ENCODE assay signal across 12 cellular contexts in the genomic region with DNA sequence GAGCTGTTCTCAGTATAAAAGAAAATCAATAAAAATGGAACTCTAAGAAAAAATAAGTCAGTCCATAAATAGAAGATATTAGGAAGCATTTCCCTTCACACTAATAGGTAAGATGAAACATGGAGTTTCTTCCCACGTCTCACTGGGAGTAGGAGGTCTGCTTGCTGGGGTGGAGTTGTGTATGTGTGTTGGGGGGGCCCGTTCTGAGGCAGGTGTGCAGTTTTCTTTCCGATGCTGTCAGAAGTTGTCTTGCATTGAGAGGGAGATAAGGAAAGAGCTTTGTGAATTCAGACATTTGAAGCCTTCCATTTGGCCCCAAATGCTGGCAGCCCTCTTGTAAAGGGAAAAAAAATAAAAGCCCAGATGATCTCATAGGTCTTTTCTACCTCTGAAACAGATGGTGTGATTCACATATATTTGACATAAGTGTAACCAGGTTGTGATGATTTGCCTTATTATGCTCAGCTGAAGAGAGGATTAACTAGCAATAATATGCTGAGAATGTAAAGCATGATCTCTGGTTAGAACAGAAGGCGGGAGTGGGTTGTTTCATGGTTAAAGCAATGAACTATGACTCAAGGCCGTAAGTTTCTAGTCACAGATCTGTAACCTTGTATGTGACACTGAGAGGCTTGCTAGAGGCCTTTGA. TPM values are rescaled to one million over a fixed set of nuclear protein-coding genes. Genes with fewer than 3 reads are reported as not detected.
A peak's percentile ranks its signal among the peaks of the same experiment; 100 is the strongest.
DNase-seq lines count a peak whose midpoint lies in the region; ATAC-seq and TF ChIP-seq lines count a peak whose summit lies in the region.
"Had no signal": no experiment of that assay in that cellular context is flagged by ENCODE, and none has a peak within 500 bp of the region (broad histone marks: within the 10 kb centered on the region; RNA-seq: fewer than 3 reads in every experiment).

No MANE protein-coding gene starts in this region.

- peaks cover 99% of the 10 kb centered on the region for H3K4me1 Mint-ChIP-seq in activated T-cell treated with anti-CD3 and anti-CD28 coated beads, Interleukin-2, amount 50 U/mL, for 72 hours (ENCODE audit: low read depth)
- peaks cover 98% of the 10 kb centered on the region for H3K4me1 Mint-ChIP-seq in stimulated activated naive CD8-positive, alpha-beta T cell treated with anti-CD3 and anti-CD28 coated beads, Interleukin-15, Interleukin-2, amounts not matched to agents 100 ng/mL and 50 ng/mL, for 24 hours (ENCODE audit: low read depth)

- H3K36me3 ChIP-seq in WERI-Rb-1, result no peaks in the 10 kb centered on the region
- H3K36me3 ChIP-seq: prostate gland, stomach had no signal

- no peaks in the 10 kb centered on the region for H3K27me3 Mint-ChIP-seq in activated T-cell treated with anti-CD3 and anti-CD28 coated beads, Interleukin-2, amount 50 U/mL, for 72 hours (ENCODE audit: low read depth)
- H3K27me3 Mint-ChIP-seq in stimulated activated naive CD8-positive, alpha-beta T cell treated with anti-CD3 and anti-CD28 coated beads, Interleukin-15, Interleukin-2, amounts not matched to agents 100 ng/mL and 50 ng/mL, for 24 hours, result no peaks in the 10 kb centered on the region

- no peak overlapping the region for H3K27ac ChIP-seq in WERI-Rb-1
- peak overlapping the region in 2 of 59 donors; percentile 14 to 22 for H3K27ac ChIP-seq in dorsolateral prefrontal cortex
- H3K27ac ChIP-seq: BLaER1, prostate gland, stomach had no signal

- no peak overlapping the region for H3K4me3 ChIP-seq in choroid plexus epithelial cell (ENCODE audit: low read depth, low read length)
- no peak overlapping the region for H3K4me3 ChIP-seq in WERI-Rb-1 (ENCODE audit: low read depth, low read length)
- no peak overlapping the region for H3K4me3 ChIP-seq in dorsolateral prefrontal cortex
- H3K4me3 ChIP-seq: BLaER1, prostate gland, stomach had no signal

- peaks cover 33 to 51% of the 10 kb centered on the region in 2 donors for H3K36me3 Mint-ChIP-seq in activated T-cell treated with anti-CD3 and anti-CD28 coated beads, Interleukin-2, amount 50 U/mL, for 72 hours (ENCODE audit: insufficient read depth in 2 of 2)
- peaks cover 77% of the 10 kb centered on the region for H3K36me3 Mint-ChIP-seq in stimulated activated naive CD8-positive, alpha-beta T cell treated with anti-CD3 and anti-CD28 coated beads, Interleukin-15, Interleukin-2, amounts not matched to agents 100 ng/mL and 50 ng/mL, for 24 hours (ENCODE audit: low read depth)

- TF ChIP-seq CTCF in choroid plexus epithelial cell (conservative IDR thresholded peaks at IDR 0.05; ENCODE audit: low read depth, low read length) (no peak), WERI-Rb-1 (IDR thresholded peaks at IDR 0.05; ENCODE audit: low read depth, low read length) (no peak), dorsolateral prefrontal cortex (IDR thresholded peaks at IDR 0.05 in 54 of 56, conservative IDR thresholded peaks at IDR 0.05 in 2 of 56; ENCODE audit: low read depth in 1 of 56, partially characterized antibody in 56 of 56) (no peak)

- H3K27me3 ChIP-seq in WERI-Rb-1 (ENCODE audit: insufficient read depth, low read depth, severe bottlenecking) (peaks cover 33% of the 10 kb centered on the region), dorsolateral prefrontal cortex (peaks cover 0 to 3% (median 0%) of the 10 kb centered on the region in 45 donors)
- H3K27me3 ChIP-seq: BLaER1, stomach had no signal

- peak overlapping the region; percentile 97 to 99 for H3K4me3 Mint-ChIP-seq in activated T-cell treated with anti-CD3 and anti-CD28 coated beads, Interleukin-2, amount 50 U/mL, for 72 hours
- H3K4me3 Mint-ChIP-seq in stimulated activated naive CD8-positive, alpha-beta T cell treated with anti-CD3 and anti-CD28 coated beads, Interleukin-15, Interleukin-2, amounts not matched to agents 100 ng/mL and 50 ng/mL, for 24 hours, result peak overlapping the region; percentile 95

- peak; percentile 50 to 55 for DNase-seq in activated T-cell treated with anti-CD3 and anti-CD28 coated beads, Interleukin-2, amount 50 U/mL, for 72 hours
- DNase-seq in activated T-cell treated with anti-CD3 and anti-CD28 coated beads for 4 hours (no peak), NCI-H2171 treated with DMSO at 0.1 percent for 48 hours (lab: John Stamatoyannopoulos, UW) (peak; percentile 86), choroid plexus epithelial cell (ENCODE audit: low read depth) (peak; percentile 53), WERI-Rb-1 (no peak), NOMO-1 (lab: John Stamatoyannopoulos, UW; ENCODE audit: unreplicated experiment in 2 of 2) (no peak), dorsolateral prefrontal cortex (no peak)
- DNase-seq: NCI-H1930, stomach had no signal

- H3K27ac Mint-ChIP-seq in activated T-cell treated with anti-CD3 and anti-CD28 coated beads, Interleukin-2, amount 50 U/mL, for 72 hours, result peak overlapping the region; percentile 100
- H3K27ac Mint-ChIP-seq in stimulated activated naive CD8-positive, alpha-beta T cell treated with anti-CD3 and anti-CD28 coated beads, Interleukin-15, Interleukin-2, amounts not matched to agents 100 ng/mL and 50 ng/mL, for 24 hours, result peak overlapping the region; percentile 92

- H3K9me3 Mint-ChIP-seq in activated T-cell treated with anti-CD3 and anti-CD28 coated beads, Interleukin-2, amount 50 U/mL, for 72 hours, result no peaks in the 10 kb centered on the region
- no peaks in the 10 kb centered on the region for H3K9me3 Mint-ChIP-seq in stimulated activated naive CD8-positive, alpha-beta T cell treated with anti-CD3 and anti-CD28 coated beads, Interleukin-15, Interleukin-2, amounts not matched to agents 100 ng/mL and 50 ng/mL, for 24 hours

- peak; percentile 60 to 72 for ATAC-seq in activated T-cell treated with anti-CD3 and anti-CD28 coated beads, Interleukin-2, amount 50 U/mL, for 72 hours (replicated peaks in 1 of 2)

- no peaks in the 10 kb centered on the region for H3K9me3 ChIP-seq in WERI-Rb-1 (ENCODE audit: severe bottlenecking)
- H3K9me3 ChIP-seq: BLaER1, prostate gland, stomach had no signal

- intact Hi-C loops in dorsolateral prefrontal cortex (cut with DNase I), result no loop called here

RNA-seq across cellular contexts. Expression of gene RASGRP1, which starts 8.8 kb away (rescaled TPM):
- total RNA-seq in activated T-cell treated with anti-CD3 and anti-CD28 coated beads, Interleukin-2, amount 50 U/mL, for 72 hours, result 100 to 1,000 TPM; 173 to 183 TPM
- total RNA-seq in dorsolateral prefrontal cortex, result 10 to 100 TPM; 12.6 to 59.7 (median 33.3) TPM

Comparison
In these comparisons a context has a peak if more than half of its experiments do, and no peak if none do; other contexts are left out.
1. DNase-seq: peak in activated T-cell treated with anti-CD3 and anti-CD28 coated beads, Interleukin-2, amount 50 U/mL, for 72 hours (2 of 2), NCI-H2171 treated with DMSO at 0.1 percent for 48 hours (single experiment) and choroid plexus epithelial cell (single experiment); none in activated T-cell treated with anti-CD3 and anti-CD28 coated beads for 4 hours (single experiment), WERI-Rb-1 (single experiment), NOMO-1 (0 of 2) and dorsolateral prefrontal cortex (0 of 10).